ENCODE assay signal across 2 cellular contexts in genomic region chr15:24976932-24977331, GRCh38.
TF ChIP-seq lines count a peak whose summit lies in the region.

No MANE protein-coding gene starts in this region.

TF ChIP-seq in SK-N-SH, 30 proteins besides CTCF, POLR2A, EP300 and RAD21 (continued from another document):
- no peak for TF ChIP-seq RFX5 (IDR thresholded peaks at IDR 0.05; ENCODE audit: low read length)
- no peak for TF ChIP-seq FOXM1 (IDR thresholded peaks at IDR 0.05; ENCODE audit: low read depth)
- TF ChIP-seq EZH2phosphoT487 (IDR thresholded peaks at IDR 0.05; ENCODE audit: borderline replicate concordance, low read depth), result no peak
- TF ChIP-seq, protein P1, sequence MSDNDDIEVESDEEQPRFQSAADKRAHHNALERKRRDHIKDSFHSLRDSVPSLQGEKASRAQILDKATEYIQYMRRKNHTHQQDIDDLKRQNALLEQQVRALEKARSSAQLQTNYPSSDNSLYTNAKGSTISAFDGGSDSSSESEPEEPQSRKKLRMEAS (IDR thresholded peaks at IDR 0.05; ENCODE audit: low read depth), result no peak
- TF ChIP-seq ELF1 (IDR thresholded peaks at IDR 0.05), result no peak
- TF ChIP-seq GABPA (IDR thresholded peaks at IDR 0.05; ENCODE audit: low read depth), result no peak
- TF ChIP-seq, protein P2, sequence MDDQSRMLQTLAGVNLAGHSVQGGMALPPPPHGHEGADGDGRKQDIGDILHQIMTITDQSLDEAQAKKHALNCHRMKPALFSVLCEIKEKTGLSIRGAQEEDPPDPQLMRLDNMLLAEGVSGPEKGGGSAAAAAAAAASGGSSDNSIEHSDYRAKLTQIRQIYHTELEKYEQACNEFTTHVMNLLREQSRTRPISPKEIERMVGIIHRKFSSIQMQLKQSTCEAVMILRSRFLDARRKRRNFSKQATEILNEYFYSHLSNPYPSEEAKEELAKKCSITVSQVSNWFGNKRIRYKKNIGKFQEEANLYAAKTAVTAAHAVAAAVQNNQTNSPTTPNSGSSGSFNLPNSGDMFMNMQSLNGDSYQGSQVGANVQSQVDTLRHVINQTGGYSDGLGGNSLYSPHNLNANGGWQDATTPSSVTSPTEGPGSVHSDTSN (IDR thresholded peaks at IDR 0.05), result no peak

TF ChIP-seq in SK-N-SH treated with all-trans-retinoic acid at 6 μM for 48 hours, 23 proteins besides CTCF, POLR2A, EP300 and RAD21 (continued from another document):
- TF ChIP-seq, protein P3, sequence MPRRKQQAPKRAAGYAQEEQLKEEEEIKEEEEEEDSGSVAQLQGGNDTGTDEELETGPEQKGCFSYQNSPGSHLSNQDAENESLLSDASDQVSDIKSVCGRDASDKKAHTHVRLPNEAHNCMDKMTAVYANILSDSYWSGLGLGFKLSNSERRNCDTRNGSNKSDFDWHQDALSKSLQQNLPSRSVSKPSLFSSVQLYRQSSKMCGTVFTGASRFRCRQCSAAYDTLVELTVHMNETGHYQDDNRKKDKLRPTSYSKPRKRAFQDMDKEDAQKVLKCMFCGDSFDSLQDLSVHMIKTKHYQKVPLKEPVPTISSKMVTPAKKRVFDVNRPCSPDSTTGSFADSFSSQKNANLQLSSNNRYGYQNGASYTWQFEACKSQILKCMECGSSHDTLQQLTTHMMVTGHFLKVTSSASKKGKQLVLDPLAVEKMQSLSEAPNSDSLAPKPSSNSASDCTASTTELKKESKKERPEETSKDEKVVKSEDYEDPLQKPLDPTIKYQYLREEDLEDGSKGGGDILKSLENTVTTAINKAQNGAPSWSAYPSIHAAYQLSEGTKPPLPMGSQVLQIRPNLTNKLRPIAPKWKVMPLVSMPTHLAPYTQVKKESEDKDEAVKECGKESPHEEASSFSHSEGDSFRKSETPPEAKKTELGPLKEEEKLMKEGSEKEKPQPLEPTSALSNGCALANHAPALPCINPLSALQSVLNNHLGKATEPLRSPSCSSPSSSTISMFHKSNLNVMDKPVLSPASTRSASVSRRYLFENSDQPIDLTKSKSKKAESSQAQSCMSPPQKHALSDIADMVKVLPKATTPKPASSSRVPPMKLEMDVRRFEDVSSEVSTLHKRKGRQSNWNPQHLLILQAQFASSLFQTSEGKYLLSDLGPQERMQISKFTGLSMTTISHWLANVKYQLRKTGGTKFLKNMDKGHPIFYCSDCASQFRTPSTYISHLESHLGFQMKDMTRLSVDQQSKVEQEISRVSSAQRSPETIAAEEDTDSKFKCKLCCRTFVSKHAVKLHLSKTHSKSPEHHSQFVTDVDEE (CRISPR knock-in tag; IDR thresholded peaks at IDR 0.05), result no peak
- TF ChIP-seq, protein P4, sequence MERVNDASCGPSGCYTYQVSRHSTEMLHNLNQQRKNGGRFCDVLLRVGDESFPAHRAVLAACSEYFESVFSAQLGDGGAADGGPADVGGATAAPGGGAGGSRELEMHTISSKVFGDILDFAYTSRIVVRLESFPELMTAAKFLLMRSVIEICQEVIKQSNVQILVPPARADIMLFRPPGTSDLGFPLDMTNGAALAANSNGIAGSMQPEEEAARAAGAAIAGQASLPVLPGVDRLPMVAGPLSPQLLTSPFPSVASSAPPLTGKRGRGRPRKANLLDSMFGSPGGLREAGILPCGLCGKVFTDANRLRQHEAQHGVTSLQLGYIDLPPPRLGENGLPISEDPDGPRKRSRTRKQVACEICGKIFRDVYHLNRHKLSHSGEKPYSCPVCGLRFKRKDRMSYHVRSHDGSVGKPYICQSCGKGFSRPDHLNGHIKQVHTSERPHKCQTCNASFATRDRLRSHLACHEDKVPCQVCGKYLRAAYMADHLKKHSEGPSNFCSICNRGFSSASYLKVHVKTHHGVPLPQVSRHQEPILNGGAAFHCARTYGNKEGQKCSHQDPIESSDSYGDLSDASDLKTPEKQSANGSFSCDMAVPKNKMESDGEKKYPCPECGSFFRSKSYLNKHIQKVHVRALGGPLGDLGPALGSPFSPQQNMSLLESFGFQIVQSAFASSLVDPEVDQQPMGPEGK (CRISPR knock-in tag; IDR thresholded peaks at IDR 0.05; ENCODE audit: borderline replicate concordance), result no peak
- TF ChIP-seq ZFP30 (CRISPR knock-in tag; IDR thresholded peaks at IDR 0.05) (no peak), ZNF70 (CRISPR knock-in tag; IDR thresholded peaks at IDR 0.05) (no peak), ZNF565 (CRISPR knock-in tag; conservative IDR thresholded peaks at IDR 0.05; ENCODE audit: low read depth) (no peak), PPARA (CRISPR knock-in tag; IDR thresholded peaks at IDR 0.05; ENCODE audit: borderline replicate concordance) (no peak), TCF4 (CRISPR knock-in tag; IDR thresholded peaks at IDR 0.05; ENCODE audit: borderline replicate concordance) (no peak), ESRRG (CRISPR knock-in tag; IDR thresholded peaks at IDR 0.05) (no peak), GLIS3 (CRISPR knock-in tag; IDR thresholded peaks at IDR 0.05) (no peak)
